Comparison of ENCODE assay signal across 30 cellular contexts in the genomic region with DNA sequence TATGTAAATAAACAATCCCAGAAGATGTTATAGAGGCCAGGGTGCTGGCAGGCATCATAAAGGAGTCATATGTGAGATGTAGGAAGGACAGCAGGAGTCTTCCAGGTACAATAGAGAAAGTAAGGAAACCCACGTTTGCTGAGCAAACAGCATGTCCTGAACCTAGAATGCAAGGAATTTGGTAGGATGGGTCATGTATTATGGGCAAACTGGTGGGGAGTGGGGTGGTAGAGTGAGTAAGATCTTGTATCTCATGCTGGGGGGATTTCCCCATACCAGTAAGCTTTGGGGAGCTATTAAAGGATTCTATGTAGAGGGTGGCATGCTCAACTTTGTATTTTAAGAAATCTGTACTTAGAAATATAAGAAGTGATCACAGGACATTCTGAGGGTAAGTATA.
"Had no signal": no experiment of that assay in that cellular context is flagged by ENCODE, and none has a peak within 500 bp of the region (broad histone marks: within the 10 kb centered on the region; RNA-seq: fewer than 3 reads in every experiment).

No MANE protein-coding gene starts in this region.

- H3K27me3 ChIP-seq: ascending aorta, breast epithelium, cardiac muscle cell, colonic mucosa had no signal

- H3K4me3 Mint-ChIP-seq: activated CD4-positive, alpha-beta memory T cell treated with anti-CD3 and anti-CD28 coated beads, Interleukin-2, amount 10 ng/mL, durations not matched to agents 7 days and 5 days; activated CD4-positive, alpha-beta T cell treated with anti-CD3 and anti-CD28 coated beads, Interleukin-2, amount 10 ng/mL, durations not matched to agents 7 days and 5 days; activated naive CD4-positive, alpha-beta T cell treated with anti-CD3 and anti-CD28 coated beads, Interleukin-2, amount 10 ng/mL, durations not matched to agents 7 days and 5 days; activated naive CD8-positive, alpha-beta T cell treated with anti-CD3 and anti-CD28 coated beads, Interleukin-2, amount 10 ng/mL, durations not matched to agents 7 days and 5 days; activated T-cell treated with anti-CD3 and anti-CD28 coated beads, Interleukin-2, amount 50 U/mL, for 24 hours; activated T-cell treated with anti-CD3 and anti-CD28 coated beads, Interleukin-2, amount 50 U/mL, for 72 hours; brain; T-helper 2 cell treated with Interferon-gamma antibody and Interleukin-4, amounts not matched to agents 5 μg/mL and 100 μg/mL, for 36 hours had no signal

- H3K4me3 ChIP-seq: ascending aorta, breast epithelium, cardiac muscle cell, colonic mucosa had no signal

- H3K36me3 Mint-ChIP-seq: activated naive CD4-positive, alpha-beta T cell treated with anti-CD3 and anti-CD28 coated beads, Interleukin-2, amount 50 U/mL, for 72 hours had no signal

- H3K27me3 Mint-ChIP-seq: activated CD4-positive, alpha-beta memory T cell treated with anti-CD3 and anti-CD28 coated beads, Interleukin-2, amount 10 ng/mL, durations not matched to agents 7 days and 5 days; activated CD4-positive, alpha-beta T cell treated with anti-CD3 and anti-CD28 coated beads, Interleukin-2, amount 10 ng/mL, durations not matched to agents 7 days and 5 days; activated naive CD4-positive, alpha-beta T cell treated with anti-CD3 and anti-CD28 coated beads, Interleukin-2, amount 10 ng/mL, durations not matched to agents 7 days and 5 days; activated naive CD8-positive, alpha-beta T cell treated with anti-CD3 and anti-CD28 coated beads, Interleukin-2, amount 10 ng/mL, durations not matched to agents 7 days and 5 days; activated T-cell treated with anti-CD3 and anti-CD28 coated beads, Interleukin-2, amount 50 U/mL, for 24 hours; brain had no signal

- DNase-seq: activated CD4-positive, alpha-beta memory T cell treated with anti-CD3 and anti-CD28 coated beads, Interleukin-2, amount 10 ng/mL, durations not matched to agents 7 days and 5 days; activated CD4-positive, alpha-beta T cell treated with anti-CD3 and anti-CD28 coated beads for 4 hours; activated CD4-positive, alpha-beta T cell treated with anti-CD3 and anti-CD28 coated beads, Interleukin-2, amount 10 ng/mL, durations not matched to agents 7 days and 5 days; activated CD4-positive, alpha-beta T cell treated with anti-CD3 and anti-CD28 coated beads, Interleukin-2, amount 50 U/mL, for 4 hours; activated CD4-positive, CD25-positive, alpha-beta regulatory T cell; activated CD4-positive, CD25-positive, alpha-beta regulatory T cell treated with anti-CD3 and anti-CD28 coated beads, Interleukin-2, amount 50 U/mL, for 72 hours; activated CD8-positive, alpha-beta memory T cell treated with anti-CD3 and anti-CD28 coated beads, Interleukin-2, amount 50 U/mL, for 48 hours; activated gamma-delta T cell; activated naive CD4-positive, alpha-beta T cell; activated naive CD4-positive, alpha-beta T cell treated with anti-CD3 and anti-CD28 coated beads, Interleukin-2, amount 10 ng/mL, durations not matched to agents 7 days and 5 days; activated naive CD8-positive, alpha-beta T cell treated with anti-CD3 and anti-CD28 coated beads, Interleukin-2, amount 10 ng/mL, durations not matched to agents 7 days and 5 days; activated T-cell treated with anti-CD3 and anti-CD28 coated beads for 4 hours; activated T-cell treated with anti-CD3 and anti-CD28 coated beads, Interleukin-2, amount 50 U/mL, for 24 hours; activated T-cell treated with anti-CD3 and anti-CD28 coated beads, Interleukin-2, amount 50 U/mL, for 72 hours; central memory CD4-positive, alpha-beta T cell; cerebellar nuclear complex; colonic mucosa; effector CD8-positive, alpha-beta T cell; foreskin fibroblast; head of caudate nucleus; hippocampal formation; T1000; WERI-Rb-1 had no signal

- H3K27ac ChIP-seq: ascending aorta, breast epithelium, cardiac muscle cell, colonic mucosa, WERI-Rb-1 had no signal

- ATAC-seq: activated T-cell treated with anti-CD3 and anti-CD28 coated beads, Interleukin-2, amount 50 U/mL, for 72 hours; esophagus mucosa had no signal

- H3K27ac Mint-ChIP-seq: activated CD4-positive, alpha-beta memory T cell treated with anti-CD3 and anti-CD28 coated beads, Interleukin-2, amount 10 ng/mL, durations not matched to agents 7 days and 5 days; activated CD4-positive, alpha-beta T cell treated with anti-CD3 and anti-CD28 coated beads, Interleukin-2, amount 10 ng/mL, durations not matched to agents 7 days and 5 days; activated naive CD4-positive, alpha-beta T cell treated with anti-CD3 and anti-CD28 coated beads, Interleukin-2, amount 10 ng/mL, durations not matched to agents 7 days and 5 days; activated naive CD4-positive, alpha-beta T cell treated with anti-CD3 and anti-CD28 coated beads, Interleukin-2, amount 50 U/mL, for 72 hours; activated naive CD8-positive, alpha-beta T cell treated with anti-CD3 and anti-CD28 coated beads, Interleukin-2, amount 10 ng/mL, durations not matched to agents 7 days and 5 days; activated T-cell treated with anti-CD3 and anti-CD28 coated beads, Interleukin-2, amount 50 U/mL, for 24 hours; activated T-cell treated with anti-CD3 and anti-CD28 coated beads, Interleukin-2, amount 50 U/mL, for 72 hours; brain; T-helper 2 cell treated with Interferon-gamma antibody and Interleukin-4, amounts not matched to agents 5 μg/mL and 100 μg/mL, for 36 hours had no signal

- H3K4me1 Mint-ChIP-seq: activated CD4-positive, alpha-beta memory T cell treated with anti-CD3 and anti-CD28 coated beads, Interleukin-2, amount 10 ng/mL, durations not matched to agents 7 days and 5 days had no signal

- H3K4me1 ChIP-seq: ascending aorta, breast epithelium, colonic mucosa had no signal

- H3K9me3 Mint-ChIP-seq: activated CD4-positive, alpha-beta memory T cell treated with anti-CD3 and anti-CD28 coated beads, Interleukin-2, amount 10 ng/mL, durations not matched to agents 7 days and 5 days; activated naive CD4-positive, alpha-beta T cell treated with anti-CD3 and anti-CD28 coated beads, Interleukin-2, amount 10 ng/mL, durations not matched to agents 7 days and 5 days; activated naive CD4-positive, alpha-beta T cell treated with anti-CD3 and anti-CD28 coated beads, Interleukin-2, amount 50 U/mL, for 72 hours; activated naive CD8-positive, alpha-beta T cell treated with anti-CD3 and anti-CD28 coated beads, Interleukin-2, amount 10 ng/mL, durations not matched to agents 7 days and 5 days; activated T-cell treated with anti-CD3 and anti-CD28 coated beads, Interleukin-2, amount 50 U/mL, for 24 hours; activated T-cell treated with anti-CD3 and anti-CD28 coated beads, Interleukin-2, amount 50 U/mL, for 72 hours; brain; T-helper 2 cell treated with Interferon-gamma antibody and Interleukin-4, amounts not matched to agents 5 μg/mL and 100 μg/mL, for 36 hours had no signal

- H3K36me3 ChIP-seq: ascending aorta, breast epithelium, cardiac muscle cell, colonic mucosa, WERI-Rb-1 had no signal
